ENCODE assay signal across 8 cellular contexts in genomic region chr15:89556413-89557262, GRCh38. TPM values are rescaled to one million over a fixed set of nuclear protein-coding genes. Genes with fewer than 3 reads are reported as not detected.
DNase-seq lines count a peak whose midpoint lies in the region; ATAC-seq and TF ChIP-seq lines count a peak whose summit lies in the region.

No MANE protein-coding gene starts in this region.

- no peaks in the 10 kb centered on the region for H3K4me1 ChIP-seq in body of pancreas
- H3K4me1 ChIP-seq in iPS DF 6.9 (ENCODE audit: control insufficient read depth, insufficient read depth, low read length) = peaks cover 1% of the 10 kb centered on the region; the same call in 1 of the 2 replicates

- 41% methylated on average over 9 of the region's 9 CpGs for WGBS in body of pancreas, 2 donors
- no CpG with 5 or more reads among the region's 9 CpGs for WGBS in iPS DF 6.9 (ENCODE audit: insufficient coverage, insufficient read length)

- TF ChIP-seq CTCF in body of pancreas (IDR thresholded peaks at IDR 0.05) = peak; percentile 60 to 80 (median 69)

- no peaks in the 10 kb centered on the region for H3K9me3 ChIP-seq in body of pancreas
- no peaks in the 10 kb centered on the region for H3K9me3 ChIP-seq in iPS DF 6.9 (ENCODE audit: control insufficient read depth, insufficient read depth, low read length)

- DNase-seq in activated CD4-positive, CD25-positive, alpha-beta regulatory T cell treated with anti-CD3 and anti-CD28 coated beads, Interleukin-2, amount 50 U/mL, for 16 hours (ENCODE audit: low read depth, low spot score) = peak; percentile 20
- no peak for DNase-seq in activated CD4-positive, CD25-positive, alpha-beta regulatory T cell treated with anti-CD3 and anti-CD28 coated beads, Interleukin-2, amount 50 U/mL, for 72 hours
- DNase-seq in NAMALWA (ENCODE audit: low spot score) (peak; percentile 72), body of pancreas (peak; percentile 65 to 74 (median 70)), iPS DF 6.9 (ENCODE audit: low read depth, low spot score) (peak; percentile 63)
- peak; percentile 9 for DNase-seq in stimulated activated CD4-positive, alpha-beta T cell treated with anti-CD3 and anti-CD28 coated beads, Interleukin-12 subunit alpha, Interleukin-12 subunit beta, amount 100 ng/mL, for 4 hours

- H3K27ac ChIP-seq in body of pancreas (no peak overlapping the region), iPS DF 6.9 (ENCODE audit: low read length) (no peak overlapping the region)

- H3K4me3 ChIP-seq in body of pancreas (no peak overlapping the region), iPS DF 6.9 (ENCODE audit: low read length) (no peak overlapping the region)

- no peaks in the 10 kb centered on the region for H3K27me3 ChIP-seq in body of pancreas
- H3K27me3 ChIP-seq in iPS DF 6.9 (ENCODE audit: control insufficient read depth, insufficient read depth, low read length) = no peaks in the 10 kb centered on the region

- no peaks in the 10 kb centered on the region for H3K36me3 ChIP-seq in body of pancreas (replicated peaks in 1 of 2; ENCODE audit: insufficient read depth in 1 of 2, low read depth in 2 of 2)
- no peaks in the 10 kb centered on the region for H3K36me3 ChIP-seq in iPS DF 6.9 (ENCODE audit: control insufficient read depth, insufficient read depth, low read length)

- no peak for TF ChIP-seq POLR2A in body of pancreas (IDR thresholded peaks at IDR 0.05)

- peak; percentile 96 for ATAC-seq in SK-N-SH treated with all-trans-retinoic acid at 6 μM for 48 hours
- peak; percentile 74 for ATAC-seq in body of pancreas
- ATAC-seq in HG02759 (IDR thresholded peaks at IDR 0.05; ENCODE audit: unreplicated experiment) = no peak

- intact Hi-C loops in body of pancreas (cut with DNase I) = loop anchor here (10.0 kb wide), 1 partner anchor 192 kb away; no protein-coding TSS in a partner anchor

TF ChIP-seq in SK-N-SH treated with all-trans-retinoic acid at 6 μM for 48 hours, 23 proteins besides CTCF, POLR2A, EP300 and RAD21:
- TF ChIP-seq ISL1 (CRISPR knock-in tag; IDR thresholded peaks at IDR 0.05) (no peak), PPARA (CRISPR knock-in tag; IDR thresholded peaks at IDR 0.05; ENCODE audit: borderline replicate concordance) (no peak), TSHZ2 (CRISPR knock-in tag; IDR thresholded peaks at IDR 0.05) (no peak), ZC3H10 (CRISPR knock-in tag; IDR thresholded peaks at IDR 0.05) (no peak), OSR1 (CRISPR knock-in tag; IDR thresholded peaks at IDR 0.05) (no peak), CSDC2 (CRISPR knock-in tag; IDR thresholded peaks at IDR 0.05) (no peak), ZNF565 (CRISPR knock-in tag; conservative IDR thresholded peaks at IDR 0.05; ENCODE audit: low read depth) (no peak), ARNTL (CRISPR knock-in tag; IDR thresholded peaks at IDR 0.05; ENCODE audit: borderline replicate concordance, low read depth) (no peak), CREB5 (CRISPR knock-in tag; IDR thresholded peaks at IDR 0.05; ENCODE audit: low read depth) (no peak), GLIS3 (CRISPR knock-in tag; IDR thresholded peaks at IDR 0.05) (no peak), ZNF70 (CRISPR knock-in tag; IDR thresholded peaks at IDR 0.05) (no peak), SNAI2 (CRISPR knock-in tag; IDR thresholded peaks at IDR 0.05) (no peak)

RNA-seq across cellular contexts. Expression of gene TICRR, which starts 18.6 kb away (rescaled TPM):
- under 1 TPM in 1 of 2 donors, not detected in 1; under 0.01 TPM for total RNA-seq in body of pancreas
